In the genomic region with DNA sequence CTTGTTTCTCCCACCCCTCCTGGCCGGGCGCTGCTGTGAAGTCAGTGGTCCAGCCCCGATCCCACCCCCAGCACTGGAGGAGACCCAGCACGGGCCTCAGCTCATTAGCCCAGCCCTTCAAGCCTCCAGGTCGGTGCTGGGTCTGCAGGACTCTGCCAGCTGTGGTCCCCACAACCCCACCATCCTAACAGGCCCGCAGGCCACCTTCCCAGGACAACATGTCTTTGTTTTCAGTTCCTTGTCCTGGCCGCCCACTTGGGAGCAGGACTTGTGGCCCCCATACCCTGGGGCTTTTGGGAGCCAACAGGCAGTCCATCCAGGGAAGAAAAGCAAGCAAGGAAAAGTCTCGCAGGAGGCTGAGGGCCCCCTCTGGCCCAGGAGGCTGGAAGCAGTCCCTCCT, we compare ENCODE assay signal across 1 cellular context.
TF ChIP-seq lines count a peak whose summit lies in the region.

No MANE protein-coding gene starts in this region.

TF ChIP-seq in HepG2, 621 proteins besides CTCF, POLR2A, EP300 and RAD21:
- TF ChIP-seq ZNF441 (CRISPR knock-in tag; IDR thresholded peaks at IDR 0.05; ENCODE audit: borderline replicate concordance), result no peak
- TF ChIP-seq, protein P1, sequence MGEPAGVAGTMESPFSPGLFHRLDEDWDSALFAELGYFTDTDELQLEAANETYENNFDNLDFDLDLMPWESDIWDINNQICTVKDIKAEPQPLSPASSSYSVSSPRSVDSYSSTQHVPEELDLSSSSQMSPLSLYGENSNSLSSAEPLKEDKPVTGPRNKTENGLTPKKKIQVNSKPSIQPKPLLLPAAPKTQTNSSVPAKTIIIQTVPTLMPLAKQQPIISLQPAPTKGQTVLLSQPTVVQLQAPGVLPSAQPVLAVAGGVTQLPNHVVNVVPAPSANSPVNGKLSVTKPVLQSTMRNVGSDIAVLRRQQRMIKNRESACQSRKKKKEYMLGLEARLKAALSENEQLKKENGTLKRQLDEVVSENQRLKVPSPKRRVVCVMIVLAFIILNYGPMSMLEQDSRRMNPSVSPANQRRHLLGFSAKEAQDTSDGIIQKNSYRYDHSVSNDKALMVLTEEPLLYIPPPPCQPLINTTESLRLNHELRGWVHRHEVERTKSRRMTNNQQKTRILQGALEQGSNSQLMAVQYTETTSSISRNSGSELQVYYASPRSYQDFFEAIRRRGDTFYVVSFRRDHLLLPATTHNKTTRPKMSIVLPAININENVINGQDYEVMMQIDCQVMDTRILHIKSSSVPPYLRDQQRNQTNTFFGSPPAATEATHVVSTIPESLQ (CRISPR knock-in tag; conservative IDR thresholded peaks at IDR 0.05), result no peak
- TF ChIP-seq ZNF713 (CRISPR knock-in tag; IDR thresholded peaks at IDR 0.05), result no peak
- TF ChIP-seq, protein P2, sequence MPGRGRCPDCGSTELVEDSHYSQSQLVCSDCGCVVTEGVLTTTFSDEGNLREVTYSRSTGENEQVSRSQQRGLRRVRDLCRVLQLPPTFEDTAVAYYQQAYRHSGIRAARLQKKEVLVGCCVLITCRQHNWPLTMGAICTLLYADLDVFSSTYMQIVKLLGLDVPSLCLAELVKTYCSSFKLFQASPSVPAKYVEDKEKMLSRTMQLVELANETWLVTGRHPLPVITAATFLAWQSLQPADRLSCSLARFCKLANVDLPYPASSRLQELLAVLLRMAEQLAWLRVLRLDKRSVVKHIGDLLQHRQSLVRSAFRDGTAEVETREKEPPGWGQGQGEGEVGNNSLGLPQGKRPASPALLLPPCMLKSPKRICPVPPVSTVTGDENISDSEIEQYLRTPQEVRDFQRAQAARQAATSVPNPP (CRISPR knock-in tag; IDR thresholded peaks at IDR 0.05), result no peak
- no peak for TF ChIP-seq ZNF562 (CRISPR knock-in tag; IDR thresholded peaks at IDR 0.05; ENCODE audit: borderline replicate concordance)
- no peak for TF ChIP-seq ZNF652 (CRISPR knock-in tag; IDR thresholded peaks at IDR 0.05; ENCODE audit: borderline replicate concordance, low read depth)
- no peak for TF ChIP-seq RNF2 (conservative IDR thresholded peaks at IDR 0.05; ENCODE audit: low read depth)
- no peak for TF ChIP-seq ZSCAN29 (CRISPR knock-in tag; conservative IDR thresholded peaks at IDR 0.05)
- no peak for TF ChIP-seq SOX5 (CRISPR knock-in tag; IDR thresholded peaks at IDR 0.05; ENCODE audit: borderline replicate concordance)
- no peak for TF ChIP-seq ATF7 (IDR thresholded peaks at IDR 0.05)
- TF ChIP-seq ATF7 (CRISPR knock-in tag; IDR thresholded peaks at IDR 0.05), result no peak
- TF ChIP-seq ZNF256 (CRISPR knock-in tag; conservative IDR thresholded peaks at IDR 0.05), result no peak
- no peak for TF ChIP-seq FOXA1 (IDR thresholded peaks at IDR 0.05)
- TF ChIP-seq FOXA1 (CRISPR knock-in tag; IDR thresholded peaks at IDR 0.05), result no peak
- TF ChIP-seq HMG20B (CRISPR knock-in tag; conservative IDR thresholded peaks at IDR 0.05), result no peak
